33 cellular contexts compared by ENCODE assay signal in genomic region chr2:199382091-199382490, GRCh38.
A peak's percentile ranks its signal among the peaks of the same experiment; 100 is the strongest.
DNase-seq lines count a peak whose midpoint lies in the region; ATAC-seq and TF ChIP-seq lines count a peak whose summit lies in the region.
"Had no signal": no experiment of that assay in that cellular context is flagged by ENCODE, and none has a peak within 500 bp of the region (broad histone marks: within the 10 kb centered on the region; RNA-seq: fewer than 3 reads in every experiment).

No MANE protein-coding gene starts in this region.

- no peak overlapping the region for H4K8ac ChIP-seq in IMR-90 (ENCODE audit: low read depth in 2 of 2, low read length in 2 of 2)

- H2BK120ac ChIP-seq in IMR-90 (ENCODE audit: low read depth, low read length) = no peak overlapping the region

- H2AK9ac ChIP-seq in IMR-90 (replicated peaks; ENCODE audit: low read depth, low read length, poor library complexity) = no peak overlapping the region

- H3K4ac ChIP-seq in IMR-90 (ENCODE audit: low read depth, low read length) = no peak overlapping the region

- H3K4me1 ChIP-seq in IMR-90 (ENCODE audit: control insufficient read depth, insufficient read depth, low read length) (no peaks in the 10 kb centered on the region), smooth muscle cell (ENCODE audit: low read depth) (no peaks in the 10 kb centered on the region)
- H3K4me1 ChIP-seq: esophagus muscularis mucosa, spleen had no signal

- no peaks in the 10 kb centered on the region for H3K9me3 Mint-ChIP-seq in glutamatergic neuron (ENCODE audit: unreplicated experiment)
- H3K9me3 Mint-ChIP-seq in activated naive CD4-positive, alpha-beta T cell treated with anti-CD3 and anti-CD28 coated beads, Interleukin-2, amount 50 U/mL, for 72 hours = no peaks in the 10 kb centered on the region
- H3K9me3 Mint-ChIP-seq: activated CD4-positive, alpha-beta memory T cell treated with anti-CD3 and anti-CD28 coated beads, Interleukin-2, amount 10 ng/mL, durations not matched to agents 7 days and 5 days; activated naive CD4-positive, alpha-beta T cell treated with anti-CD3 and anti-CD28 coated beads for 36 hours; activated T-helper 1 cell treated with anti-CD3 and anti-CD28 coated beads, Interleukin-12 subunit alpha, Interleukin-12 subunit beta, Interleukin-2, Interleukin-4 antibody, amounts not matched to agents 30 ng/mL and 10 ng/mL and 1 ng/mL, durations not matched to agents 14 hours and 24 hours and 36 hours; endodermal cell; nephron had no signal

- no peak overlapping the region for H2BK5ac ChIP-seq in IMR-90 (ENCODE audit: low read depth, low read length, poor library complexity, severe bottlenecking)

- H2AK5ac ChIP-seq in IMR-90 (ENCODE audit: low read depth, low read length) = no peak overlapping the region

- peak overlapping the region; percentile 35 for H3K27ac Mint-ChIP-seq in glutamatergic neuron (ENCODE audit: unreplicated experiment)
- H3K27ac Mint-ChIP-seq in activated naive CD4-positive, alpha-beta T cell treated with anti-CD3 and anti-CD28 coated beads, Interleukin-2, amount 50 U/mL, for 72 hours = no peak overlapping the region
- H3K27ac Mint-ChIP-seq: activated CD4-positive, alpha-beta memory T cell treated with anti-CD3 and anti-CD28 coated beads, Interleukin-2, amount 10 ng/mL, durations not matched to agents 7 days and 5 days; activated naive CD4-positive, alpha-beta T cell treated with anti-CD3 and anti-CD28 coated beads for 36 hours; activated T-helper 1 cell treated with anti-CD3 and anti-CD28 coated beads, Interleukin-12 subunit alpha, Interleukin-12 subunit beta, Interleukin-2, Interleukin-4 antibody, amounts not matched to agents 30 ng/mL and 10 ng/mL and 1 ng/mL, durations not matched to agents 14 hours and 24 hours and 36 hours; endodermal cell had no signal

- ATAC-seq in IMR-90 (ENCODE audit: low read depth) = no peak
- ATAC-seq in HG03139 (IDR thresholded peaks at IDR 0.05; ENCODE audit: unreplicated experiment) = no peak
- no peak for ATAC-seq in activated naive CD4-positive, alpha-beta T cell treated with anti-CD3 and anti-CD28 coated beads, Interleukin-2, amount 50 U/mL, for 72 hours
- no peak for ATAC-seq in GM21515 (IDR thresholded peaks at IDR 0.05; ENCODE audit: unreplicated experiment)
- ATAC-seq: left cardiac atrium, Panc1 had no signal

- no peak overlapping the region for H3K18ac ChIP-seq in IMR-90 (ENCODE audit: low read depth, low read length)

- no peak overlapping the region for H3K4me3 Mint-ChIP-seq in glutamatergic neuron (ENCODE audit: unreplicated experiment)
- H3K4me3 Mint-ChIP-seq: activated CD4-positive, alpha-beta memory T cell treated with anti-CD3 and anti-CD28 coated beads, Interleukin-2, amount 10 ng/mL, durations not matched to agents 7 days and 5 days; activated naive CD4-positive, alpha-beta T cell treated with anti-CD3 and anti-CD28 coated beads for 36 hours; activated T-helper 1 cell treated with anti-CD3 and anti-CD28 coated beads, Interleukin-12 subunit alpha, Interleukin-12 subunit beta, Interleukin-2, Interleukin-4 antibody, amounts not matched to agents 30 ng/mL and 10 ng/mL and 1 ng/mL, durations not matched to agents 14 hours and 24 hours and 36 hours; endodermal cell; nephron had no signal

- DNase-seq in IMR-90 (peak; percentile 10), astrocyte of the spinal cord (ENCODE audit: low read depth, low spot score) (peak; percentile 34), glutamatergic neuron (no peak), pulmonary artery endothelial cell (ENCODE audit: low read depth, low spot score) (peak; percentile 7), smooth muscle cell (lab: John Stamatoyannopoulos, UW; ENCODE audit: unreplicated experiment) (no peak)
- no peak for DNase-seq in activated naive CD4-positive, alpha-beta T cell treated with anti-CD3 and anti-CD28 coated beads, Interleukin-2, amount 50 U/mL, for 72 hours (ENCODE audit: low spot score in 2 of 2)
- DNase-seq: ACHN; activated CD4-positive, alpha-beta memory T cell treated with anti-CD3 and anti-CD28 coated beads, Interleukin-2, amount 10 ng/mL, durations not matched to agents 7 days and 5 days; activated CD4-positive, alpha-beta T cell treated with anti-CD3 and anti-CD28 coated beads for 1 hour; activated CD8-positive, alpha-beta memory T cell treated with anti-CD3 and anti-CD28 coated beads, Interleukin-2, amount 50 U/mL, for 4 hours; activated naive CD4-positive, alpha-beta T cell treated with anti-CD3 and anti-CD28 coated beads for 36 hours; C1 segment of cervical spinal cord; cortex of kidney; DMS153; endodermal cell; HCEC 1CT; left cardiac atrium; mammary epithelial cell; mucosa of descending colon; NCI-H1417 treated with DMSO at 0.1 percent for 48 hours; NCI-H2081; NCI-H226; NCI-H69; Right ventricle myocardium superior; spleen; stimulated activated CD4-positive, alpha-beta T cell treated with anti-CD3 and anti-CD28 coated beads, Interleukin-2, amount 100 ng/mL, for 24 hours; transverse colon had no signal

- H2AFZ ChIP-seq in IMR-90 (replicated peaks; ENCODE audit: low read length, poor library complexity) (no peak overlapping the region), smooth muscle cell (ENCODE audit: low read depth) (no peak overlapping the region)

- dilution Hi-C loops in IMR-90 (cut with HindIII; ENCODE audit: low sequenced_read_pairs, unreplicated experiment) = no loop called here

- peaks cover 7% of the 10 kb centered on the region for H3K4me1 Mint-ChIP-seq in glutamatergic neuron (ENCODE audit: low read depth, unreplicated experiment)
- H3K4me1 Mint-ChIP-seq: activated CD4-positive, alpha-beta memory T cell treated with anti-CD3 and anti-CD28 coated beads, Interleukin-2, amount 10 ng/mL, durations not matched to agents 7 days and 5 days; endodermal cell had no signal

- H2BK20ac ChIP-seq in IMR-90 (ENCODE audit: low read depth, low read length) = no peak overlapping the region

- H3K27ac ChIP-seq in IMR-90 (ENCODE audit: insufficient read depth, low read length) (no peak overlapping the region), smooth muscle cell (ENCODE audit: low read depth) (no peak overlapping the region)
- H3K27ac ChIP-seq: esophagus muscularis mucosa, spleen, transverse colon had no signal

- H4K5ac ChIP-seq in IMR-90 (ENCODE audit: low read depth, low read length) = no peak overlapping the region

- no peak overlapping the region for H3K4me2 ChIP-seq in IMR-90 (ENCODE audit: low read depth, low read length)
- no peak overlapping the region for H3K4me2 ChIP-seq in smooth muscle cell

- TF ChIP-seq CTCF in IMR-90 (conservative IDR thresholded peaks at IDR 0.05; ENCODE audit: low read depth, low read length) = no peak
- no peak for TF ChIP-seq CTCF in astrocyte of the spinal cord (IDR thresholded peaks at IDR 0.05; ENCODE audit: low read depth, low read length)
- no peak for TF ChIP-seq CTCF in glutamatergic neuron (IDR thresholded peaks at IDR 0.05; ENCODE audit: partially characterized antibody, unreplicated experiment)
- no peak for TF ChIP-seq CTCF in smooth muscle cell (IDR thresholded peaks at IDR 0.05; ENCODE audit: borderline replicate concordance, insufficient read depth, poor library complexity, severe bottlenecking)

- WGBS in IMR-90 (ENCODE audit: extremely low coverage in 2 of 2, insufficient read length in 1 of 2), 2 experiments = 94% methylated on average over 3 of the region's 6 CpGs; no CpG with 5 or more reads in 1 of the 2 experiments
- 76% methylated on average over 6 of the region's 6 CpGs for WGBS in smooth muscle cell (ENCODE audit: low lambda C conversion rate)

- H3K9me3 ChIP-seq in IMR-90 (ENCODE audit: control insufficient read depth, insufficient read depth, low read length) = no peaks in the 10 kb centered on the region
- no peaks in the 10 kb centered on the region for H3K9me3 ChIP-seq in smooth muscle cell (replicated peaks; ENCODE audit: low read depth)
- H3K9me3 ChIP-seq: esophagus muscularis mucosa, mucosa of descending colon, spleen, transverse colon had no signal

- no peaks in the 10 kb centered on the region for H3K36me3 Mint-ChIP-seq in glutamatergic neuron (ENCODE audit: unreplicated experiment)
- no peaks in the 10 kb centered on the region for H3K36me3 Mint-ChIP-seq in activated naive CD4-positive, alpha-beta T cell treated with anti-CD3 and anti-CD28 coated beads, Interleukin-2, amount 50 U/mL, for 72 hours

- no peak overlapping the region for H3K56ac ChIP-seq in IMR-90 (ENCODE audit: extremely low read depth, insufficient read depth, low read length)

- peaks cover 0 to 7% of the 10 kb centered on the region in 2 experiments; a peak in 1 of 4 replicates for H3K79me1 ChIP-seq in IMR-90 (ENCODE audit: low read depth in 1 of 2, low read length in 2 of 2)

- no peak overlapping the region for H3K23ac ChIP-seq in IMR-90 (ENCODE audit: low read depth, low read length)

- no peak for TF ChIP-seq RAD21 in IMR-90 (IDR thresholded peaks at IDR 0.05; ENCODE audit: low read length)

- TF ChIP-seq POLR2A in IMR-90 (IDR thresholded peaks at IDR 0.05; ENCODE audit: low read depth, low read length) = no peak

- no peak overlapping the region for H2BK15ac ChIP-seq in IMR-90 (ENCODE audit: low read depth, low read length)

- H3K4me3 ChIP-seq in IMR-90 (ENCODE audit: insufficient read depth, low read depth, low read length) (no peak overlapping the region), astrocyte of the spinal cord (ENCODE audit: low read depth, low read length) (no peak overlapping the region), smooth muscle cell (no peak overlapping the region)
- H3K4me3 ChIP-seq: esophagus muscularis mucosa, mucosa of descending colon, spleen, transverse colon had no signal

- POLR2A ChIA-PET in IMR-90 (lab: Charles Lee; ENCODE audit: unreplicated experiment) = no interaction called here

- H3K36me3 ChIP-seq in IMR-90 (ENCODE audit: control insufficient read depth, insufficient read depth, low read length) = peaks cover 9% of the 10 kb centered on the region
- no peaks in the 10 kb centered on the region for H3K36me3 ChIP-seq in smooth muscle cell (ENCODE audit: low read depth)
- H3K36me3 ChIP-seq: spleen had no signal

- no peaks in the 10 kb centered on the region for H3K27me3 ChIP-seq in IMR-90 (ENCODE audit: control insufficient read depth, insufficient read depth, low read length)
- H3K27me3 ChIP-seq in smooth muscle cell (ENCODE audit: low read depth) = no peaks in the 10 kb centered on the region
- H3K27me3 ChIP-seq: esophagus muscularis mucosa, transverse colon had no signal

- no peaks in the 10 kb centered on the region for H3K27me3 Mint-ChIP-seq in glutamatergic neuron (ENCODE audit: unreplicated experiment)

- H4K91ac ChIP-seq in IMR-90 (ENCODE audit: insufficient read depth, low read depth, low read length) = no peak overlapping the region

- intact Hi-C loops in IMR-90 (cut with micrococcal nuclease) = no loop called here

- no peaks in the 10 kb centered on the region for H3F3A ChIP-seq in smooth muscle cell (ENCODE audit: low read depth)

- H3K9ac ChIP-seq in IMR-90 (ENCODE audit: low read depth, low read length) (no peak overlapping the region), smooth muscle cell (ENCODE audit: low read depth) (no peak overlapping the region)

- H3K79me2 ChIP-seq in smooth muscle cell (ENCODE audit: low read depth) = no peaks in the 10 kb centered on the region

- in situ Hi-C loops in IMR-90 (cut with MboI; ENCODE audit: low sequenced_read_pairs) (no loop called here), astrocyte of the spinal cord (cut with HindIII; ENCODE audit: low sequenced_read_pairs) (no loop called here)

- CTCF ChIA-PET in IMR-90 (lab: Yijun Ruan, JAX) = no interaction called here

- no TSS peak for BruUV-seq in IMR-90 (replicated peaks; lab: Mats Ljungman, UMichigan)

- peaks cover 2% of the 10 kb centered on the region; the same call in 1 of the 2 replicates for H3K9me1 ChIP-seq in IMR-90 (ENCODE audit: insufficient read depth, low read length)

- no peak overlapping the region for H3K14ac ChIP-seq in IMR-90 (replicated peaks; ENCODE audit: low read depth, low read length)

- no peaks in the 10 kb centered on the region for H4K20me1 ChIP-seq in IMR-90 (ENCODE audit: insufficient read depth, low read length)
- no peaks in the 10 kb centered on the region for H4K20me1 ChIP-seq in smooth muscle cell (ENCODE audit: low read depth)

Comparison
In these comparisons a context has a peak if more than half of its experiments do, and no peak if none do; other contexts are left out.
1. DNase-seq: peak in IMR-90 (single experiment), astrocyte of the spinal cord (single experiment) and pulmonary artery endothelial cell (single experiment); none in glutamatergic neuron (single experiment), smooth muscle cell (single experiment) and activated naive CD4-positive, alpha-beta T cell treated with anti-CD3 and anti-CD28 coated beads, Interleukin-2, amount 50 U/mL, for 72 hours (0 of 2).